8 cellular contexts compared by ENCODE assay signal in genomic region chr3:48402281-48402732, GRCh38. TPM values are rescaled to one million over a fixed set of nuclear protein-coding genes. Genes with fewer than 3 reads are reported as not detected.
DNase-seq lines count a peak whose midpoint lies in the region; ATAC-seq and TF ChIP-seq lines count a peak whose summit lies in the region.

No MANE protein-coding gene starts in this region.

- TF ChIP-seq CTCF in HFF-Myc (IDR thresholded peaks at IDR 0.05; ENCODE audit: low read depth, low read length, missing control alignments) = no peak
- no peak for TF ChIP-seq CTCF in ascending aorta (IDR thresholded peaks at IDR 0.05)

- H3K36me3 ChIP-seq in ascending aorta = peaks cover 19 to 36% of the 10 kb centered on the region in 2 donors
- peaks cover 0 to 35% (median 27%) of the 10 kb centered on the region in 5 donors for H3K36me3 ChIP-seq in subcutaneous abdominal adipose tissue (ENCODE audit: control insufficient read depth in 5 of 5, insufficient read depth in 5 of 5, low read length in 5 of 5)

- H3K27ac ChIP-seq in ascending aorta (peak overlapping the region; percentile 89 to 91), subcutaneous abdominal adipose tissue (ENCODE audit: low read depth, low read length) (peak overlapping the region; percentile 61)

- peak; percentile 46 for DNase-seq in HFF-Myc (ENCODE audit: extremely low read depth, low read depth)
- peak; percentile 92 to 97 for DNase-seq in ascending aorta (ENCODE audit: low spot score in 2 of 2)
- peak; percentile 33 for DNase-seq in iPS-NIHi11 (ENCODE audit: low spot score)
- no peak for DNase-seq in NCI-H2029 treated with DMSO at 0.1 percent for 48 hours (lab: John Stamatoyannopoulos, UW)
- DNase-seq in UCSD-AML1 (lab: John Stamatoyannopoulos, UW; ENCODE audit: unreplicated experiment) = no peak
- DNase-seq in RPMI8226 = no peak

- H3K9ac ChIP-seq in subcutaneous abdominal adipose tissue (ENCODE audit: low read length in 5 of 5) = peak overlapping the region in 1 of 5 donors; percentile 26

- H3K4me3 ChIP-seq in HFF-Myc (replicated peaks; ENCODE audit: low read depth, low read length) (no peak overlapping the region), ascending aorta (no peak overlapping the region), subcutaneous abdominal adipose tissue (ENCODE audit: low read depth in 1 of 5, low read length in 5 of 5) (no peak overlapping the region)

- H3K9me3 ChIP-seq in ascending aorta = no peaks in the 10 kb centered on the region
- H3K9me3 ChIP-seq in subcutaneous abdominal adipose tissue (ENCODE audit: control insufficient read depth in 5 of 5, low read length in 5 of 5) = no peaks in the 10 kb centered on the region

- ATAC-seq in HG02759 (IDR thresholded peaks at IDR 0.05; ENCODE audit: unreplicated experiment) = no peak

- H3K27me3 ChIP-seq in ascending aorta (no peaks in the 10 kb centered on the region), subcutaneous abdominal adipose tissue (ENCODE audit: control insufficient read depth in 5 of 5, insufficient read depth in 4 of 5, low read length in 5 of 5) (no peaks in the 10 kb centered on the region)

- H3K4me1 ChIP-seq in ascending aorta (peaks cover 29 to 34% of the 10 kb centered on the region in 2 donors), subcutaneous abdominal adipose tissue (ENCODE audit: control insufficient read depth in 5 of 5, insufficient read depth in 5 of 5, low read length in 5 of 5) (peaks cover 0 to 25% (median 13%) of the 10 kb centered on the region in 5 donors)

- intact Hi-C loops in ascending aorta (cut with DNase I) = loop anchor here (1.0 to 5.0 kb wide), 2 partner anchors 27 to 100 kb away; partner anchors contain the start of gene SHISA5

RNA-seq across cellular contexts. Expression of gene PLXNB1, which starts 27.6 kb away (rescaled TPM):
- total RNA-seq in ascending aorta = 160 TPM

RNA-seq across cellular contexts. Expression of gene FBXW12, which starts 30.3 kb away (rescaled TPM):
- total RNA-seq in ascending aorta = not detected

RNA-seq across cellular contexts. Expression of gene CCDC51, which starts 37.6 kb away (rescaled TPM):
- total RNA-seq in ascending aorta = 19.3 TPM

RNA-seq across cellular contexts. Expression of gene TMA7, which starts 37.8 kb away (rescaled TPM):
- total RNA-seq in ascending aorta = 142 TPM

RNA-seq across cellular contexts. Expression of gene ATRIP, which starts 44.2 kb away (rescaled TPM):
- 9.0 TPM for total RNA-seq in ascending aorta

Comparison
In these comparisons a context has a peak if more than half of its experiments do, and no peak if none do; other contexts are left out.
1. DNase-seq: peak in HFF-Myc (single experiment), ascending aorta (2 of 2) and iPS-NIHi11 (single experiment); none in NCI-H2029 treated with DMSO at 0.1 percent for 48 hours (single experiment), UCSD-AML1 (single experiment) and RPMI8226 (single experiment).